8 cellular contexts compared by ENCODE assay signal in the genomic region with DNA sequence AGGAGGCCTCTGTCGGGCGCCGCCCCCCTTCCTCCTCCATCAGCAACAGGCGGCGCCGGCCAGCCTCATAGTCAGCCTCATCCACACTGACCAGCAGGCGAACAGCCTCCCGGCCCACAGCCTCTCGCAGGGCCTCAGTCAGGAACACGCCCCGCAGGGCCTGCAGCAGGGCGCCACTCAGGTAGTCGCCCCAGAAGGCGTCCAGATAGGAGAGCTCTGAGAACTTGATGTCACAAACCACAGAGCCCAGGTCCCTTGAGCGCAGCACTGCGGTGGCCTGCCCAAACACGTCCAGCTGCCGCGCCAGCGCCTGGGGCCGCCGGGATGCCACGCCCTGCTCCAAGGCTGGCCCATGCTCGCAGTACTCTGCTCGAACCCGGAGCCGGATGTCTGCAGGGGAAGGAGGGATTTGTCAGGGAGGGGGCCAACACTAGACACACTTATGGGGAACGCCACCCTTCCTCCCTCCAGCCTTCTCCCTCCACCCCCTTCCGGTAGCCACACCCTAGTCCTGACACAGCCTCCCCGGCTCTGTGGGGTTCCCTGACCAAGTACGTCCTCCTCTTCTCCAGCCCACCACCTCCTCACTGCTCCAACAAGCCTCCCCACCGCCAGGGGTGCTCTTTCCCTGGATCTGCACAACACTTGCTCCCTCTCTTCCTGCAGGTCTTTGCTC. TPM values are rescaled to one million over a fixed set of nuclear protein-coding genes. Genes with fewer than 3 reads are reported as not detected.
DNase-seq lines count a peak whose midpoint lies in the region; ATAC-seq, FAIRE-seq and TF ChIP-seq lines count a peak whose summit lies in the region.

No MANE protein-coding gene starts in this region.

- H3K27me3 ChIP-seq in brain microvascular endothelial cell (replicated peaks) = no peaks in the 10 kb centered on the region

- peak; percentile 33 for ATAC-seq in HG03139 (IDR thresholded peaks at IDR 0.05; ENCODE audit: unreplicated experiment)
- ATAC-seq in WTC11 = peak; percentile 32

- no peak overlapping the region for H3K4me3 ChIP-seq in brain microvascular endothelial cell (ENCODE audit: low read depth, low read length)

- in situ Hi-C loops in brain microvascular endothelial cell (cut with HindIII; ENCODE audit: low pct_ligation_motif_present, low sequenced_read_pairs) = no loop called here

- H3K27ac ChIP-seq in brain microvascular endothelial cell = no peak overlapping the region

- peak; percentile 54 for DNase-seq in WTC11 (ENCODE audit: low spot score)
- DNase-seq in erythroblast (lab: John Stamatoyannopoulos, UW) = peak; percentile 85 to 87
- peak; percentile 51 for DNase-seq in stimulated activated CD4-positive, alpha-beta T cell treated with anti-CD3 and anti-CD28 coated beads, Interleukin-4, amount 100 ng/mL, for 24 hours
- no peak for DNase-seq in brain microvascular endothelial cell
- DNase-seq in urothelium cell line (ENCODE audit: low spot score) = no peak
- no peak for DNase-seq in cerebellar nuclear complex (lab: John Stamatoyannopoulos, UW)

- no peak for FAIRE-seq in urothelium cell line (lab: Jason Lieb, UNC)

- H3K4me1 Mint-ChIP-seq in WTC11 = peaks cover 31% of the 10 kb centered on the region

- H3K27ac Mint-ChIP-seq in WTC11 = peak overlapping the region; percentile 0

- peaks cover 6% of the 10 kb centered on the region; the same call in 1 of the 2 replicates for H3K27me3 Mint-ChIP-seq in WTC11 (ENCODE audit: low read depth)

- no peak for TF ChIP-seq CTCF in WTC11 (IDR thresholded peaks at IDR 0.05)
- TF ChIP-seq CTCF in brain microvascular endothelial cell (IDR thresholded peaks at IDR 0.05; ENCODE audit: low read depth, low read length, missing control alignments) = no peak

- no peak overlapping the region for H3K4me3 Mint-ChIP-seq in WTC11

- POLR2A ChIA-PET in WTC11 (lab: Charles Lee) = no interaction called here

- peaks cover 58% of the 10 kb centered on the region for H3K36me3 ChIP-seq in brain microvascular endothelial cell (replicated peaks)

- CTCF ChIA-PET in WTC11 (lab: Charles Lee) = interaction anchor here (1.1 to 1.5 kb wide), 3 partner anchors 43 to 91 kb away, joined by 4 to 6 read pairs (median 4); no protein-coding TSS in a partner anchor

- TF ChIP-seq POLR2A in GM19193 (IDR thresholded peaks at IDR 0.05; ENCODE audit: extremely low read depth, insufficient read depth, insufficient read length) = peak; percentile 46
- no peak for TF ChIP-seq POLR2A in erythroblast (IDR thresholded peaks at IDR 0.05; ENCODE audit: low read length)

- H3K9me3 Mint-ChIP-seq in WTC11 = no peaks in the 10 kb centered on the region

- H3K36me3 Mint-ChIP-seq in WTC11 = peaks cover 70% of the 10 kb centered on the region

TF ChIP-seq in WTC11, 78 proteins besides CTCF, POLR2A, EP300 and RAD21:
- TF ChIP-seq ATF1 (CRISPR knock-in tag; IDR thresholded peaks at IDR 0.05) (no peak), GABPB1 (CRISPR knock-in tag; IDR thresholded peaks at IDR 0.05) (no peak), E2F1 (CRISPR knock-in tag; IDR thresholded peaks at IDR 0.05) (0 out of 2 replicates have a peak, but pooled peaks have one; percentile 55), FOXP1 (CRISPR knock-in tag; IDR thresholded peaks at IDR 0.05; ENCODE audit: borderline replicate concordance) (0 out of 2 replicates have a peak, but pooled peaks have one; percentile 51)
TF ChIP-seq in WTC11: peak in this region for 2.

RNA-seq across cellular contexts. Expression of gene DEDD2, which starts 17.9 kb away (rescaled TPM):
- total RNA-seq in WTC11 (2021) = 37.7 to 42.0 TPM (median 39.2 TPM) in 3 replicates

RNA-seq across cellular contexts. Expression of gene ZNF526, which starts 20.5 kb away (rescaled TPM):
- total RNA-seq in WTC11 (2021) = 16.1 to 18.3 TPM (median 16.4 TPM) in 3 replicates

RNA-seq across cellular contexts. Expression of gene GSK3A, which starts 42.8 kb away (rescaled TPM):
- 49.8 to 50.8 TPM (median 49.9 TPM) in 3 replicates for total RNA-seq in WTC11 (2021)

RNA-seq across cellular contexts. Expression of gene ERF, which starts 55.4 kb away (rescaled TPM):
- 65.4 to 67.6 TPM (median 65.9 TPM) in 3 replicates for total RNA-seq in WTC11 (2021)

Comparison
In these comparisons a context has a peak if more than half of its experiments do, and no peak if none do; other contexts are left out.
1. DNase-seq: peak in WTC11 (single experiment), erythroblast (2 of 2) and stimulated activated CD4-positive, alpha-beta T cell treated with anti-CD3 and anti-CD28 coated beads, Interleukin-4, amount 100 ng/mL, for 24 hours (single experiment); none in brain microvascular endothelial cell (single experiment), urothelium cell line (single experiment) and cerebellar nuclear complex (0 of 2).